Comparison of ENCODE assay signal across 8 cellular contexts in the genomic region with DNA sequence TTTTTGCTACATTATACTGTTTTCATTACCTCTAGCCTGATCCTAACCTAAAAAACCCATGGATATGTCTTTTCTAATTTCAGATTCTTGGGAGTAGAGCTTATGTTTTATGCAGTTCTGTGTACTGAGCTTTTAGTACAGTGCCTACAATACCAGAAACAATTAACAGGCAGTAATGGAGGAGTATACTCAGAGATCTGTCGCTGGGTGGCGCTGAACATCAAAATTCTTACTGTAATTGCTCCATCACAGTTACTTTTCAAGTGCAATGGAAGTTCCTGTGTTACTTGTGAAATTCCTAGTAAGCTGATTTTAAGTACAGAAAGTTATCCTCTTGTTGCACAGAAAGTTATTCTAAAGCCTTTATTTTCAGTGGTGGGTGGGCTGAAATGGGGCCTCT.
DNase-seq lines count a peak whose midpoint lies in the region; ATAC-seq and TF ChIP-seq lines count a peak whose summit lies in the region.

No MANE protein-coding gene starts in this region.

- no peaks in the 10 kb centered on the region for H3K27me3 ChIP-seq in upper lobe of left lung

- peak in 1 of 2 donors; percentile 79 for ATAC-seq in upper lobe of left lung (ENCODE audit: low FRiP score in 2 of 2)
- no peak for ATAC-seq in GM19452 (IDR thresholded peaks at IDR 0.05; ENCODE audit: unreplicated experiment)

- TF ChIP-seq POLR2A in upper lobe of left lung (IDR thresholded peaks at IDR 0.05): no peak

- no peaks in the 10 kb centered on the region for H3K36me3 ChIP-seq in upper lobe of left lung

- WGBS in upper lobe of left lung, 2 donors: 9 to 11% methylated on average over 2 of the region's 2 CpGs

- H3K4me3 ChIP-seq in upper lobe of left lung: no peak overlapping the region

- no peaks in the 10 kb centered on the region for H3K9me3 ChIP-seq in upper lobe of left lung

- H3K27ac ChIP-seq in upper lobe of left lung: no peak overlapping the region

- DNase-seq in SIG-M5 treated with dmso at 0.1 percent for 504 hours (lab: John Stamatoyannopoulos, UW; ENCODE audit: unreplicated experiment): peak; percentile 80
- DNase-seq in SIG-M5 (lab: John Stamatoyannopoulos, UW): no peak
- peak; percentile 15 for DNase-seq in HS-27A (ENCODE audit: low read depth)
- DNase-seq in RPMI8226: peak; percentile 63
- peak; percentile 52 for DNase-seq in ecto neural progenitor cell (ENCODE audit: low spot score)
- peak; percentile 88 for DNase-seq in medulla oblongata (ENCODE audit: extremely low spot score)
- peak in 1 of 2 donors; percentile 60 for DNase-seq in upper lobe of left lung

- TF ChIP-seq CTCF in upper lobe of left lung (IDR thresholded peaks at IDR 0.05): peak in 5 of 6 experiments; percentile 26 to 54 (median 42)

- H3K4me1 ChIP-seq in upper lobe of left lung: peaks cover 0 to 6% (median 0%) of the 10 kb centered on the region in 4 donors

- no peak for TF ChIP-seq EP300 in upper lobe of left lung (IDR thresholded peaks at IDR 0.05)
